ENCODE assay signal across 8 cellular contexts in the genomic region with DNA sequence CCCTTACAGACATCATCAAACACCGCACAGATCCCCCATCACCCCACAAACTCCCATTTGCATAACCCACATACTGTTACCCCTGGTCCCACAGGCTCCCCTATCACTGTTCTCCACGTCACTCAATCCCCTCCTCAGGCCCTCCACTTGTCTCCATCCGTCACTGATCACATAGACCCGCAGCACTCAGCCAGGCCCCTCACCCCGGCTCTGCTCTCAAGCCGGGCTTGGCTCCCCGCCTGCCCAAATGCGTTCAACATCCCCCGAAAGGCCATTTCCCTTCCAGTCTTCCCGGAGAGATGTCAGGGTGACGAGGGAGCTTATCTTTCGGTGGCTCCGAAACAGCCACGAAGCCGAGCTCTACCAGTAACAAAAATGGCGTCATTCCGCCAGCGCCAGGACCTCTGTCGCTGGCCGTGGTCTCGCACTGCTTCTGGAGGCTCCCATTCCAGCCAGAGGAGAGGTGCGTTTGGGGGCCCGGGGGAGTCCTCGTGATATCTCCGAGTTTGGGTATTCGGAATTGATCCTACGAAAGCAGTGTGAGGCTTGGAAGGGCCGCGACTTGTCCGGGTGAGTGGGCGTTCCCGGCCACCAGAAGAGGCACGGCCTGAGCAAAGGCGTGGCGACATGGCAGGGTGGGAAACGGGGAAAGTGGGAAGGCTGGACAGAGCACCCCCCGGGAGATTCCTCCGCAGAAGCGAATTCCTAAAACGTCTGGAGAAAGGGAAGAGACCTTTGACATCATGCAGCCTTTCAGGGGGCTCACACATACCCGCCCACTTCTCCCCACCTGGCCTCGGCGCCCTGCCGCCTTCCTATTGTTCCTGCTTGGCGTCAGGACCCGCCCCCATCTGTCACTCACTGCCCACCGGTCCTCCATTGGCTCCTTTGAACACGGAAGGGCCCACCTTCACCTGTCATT. TPM values are rescaled to one million over a fixed set of nuclear protein-coding genes. Genes with fewer than 3 reads are reported as not detected.
DNase-seq lines count a peak whose midpoint lies in the region; ATAC-seq and TF ChIP-seq lines count a peak whose summit lies in the region.

A gene (minus strand): TSS at position 577 of the 922 bp plus-strand sequence. CDS start 4,754 bp downstream, outside the sequence.

- H3K4me3 Mint-ChIP-seq in activated CD4-positive, alpha-beta T cell treated with anti-CD3 and anti-CD28 coated beads, Interleukin-2, amount 10 ng/mL, durations not matched to agents 24 days and 14 days = peak within 1 kb of the TSS; percentile 82
- H3K4me3 Mint-ChIP-seq in dendritic cell treated with granulocyte-macrophage colony-stimulating factor and Interleukin-4, amounts not matched to agents 40 ng/mL and 50 ng/mL, for 4 days = peak within 1 kb of the TSS; percentile 93

- no peaks in the 10 kb centered on the region for H3K4me1 ChIP-seq in left lung

- H3K36me3 ChIP-seq in left lung = no peaks in the 10 kb centered on the region

- no peaks in the 10 kb centered on the region for H3K9me3 ChIP-seq in left lung

- peak; percentile 81 for DNase-seq in NCI-H2107 treated with DMSO at 0.1 percent for 48 hours (lab: John Stamatoyannopoulos, UW; ENCODE audit: unreplicated experiment)
- DNase-seq in activated CD4-positive, alpha-beta T cell treated with anti-CD3 and anti-CD28 coated beads, Interleukin-2, amount 10 ng/mL, durations not matched to agents 24 days and 14 days = peak; percentile 78
- peak; percentile 80 to 88 for DNase-seq in left lung
- peak; percentile 60 to 67 for DNase-seq in stimulated activated CD4-positive, alpha-beta T cell treated with anti-CD3 and anti-CD28 coated beads, Interleukin-2, amount 100 ng/mL, for 24 hours
- no peak for DNase-seq in SKM-1 (lab: John Stamatoyannopoulos, UW; ENCODE audit: unreplicated experiment)

- H3K27ac ChIP-seq in left lung = peak within 1 kb of the TSS; percentile 71 to 83

- peaks cover 4% of the 10 kb centered on the region for H3K9me3 Mint-ChIP-seq in activated CD4-positive, alpha-beta T cell treated with anti-CD3 and anti-CD28 coated beads, Interleukin-2, amount 10 ng/mL, durations not matched to agents 24 days and 14 days
- no peaks in the 10 kb centered on the region for H3K9me3 Mint-ChIP-seq in dendritic cell treated with granulocyte-macrophage colony-stimulating factor and Interleukin-4, amounts not matched to agents 40 ng/mL and 50 ng/mL, for 4 days

- intact Hi-C loops in activated CD4-positive, alpha-beta T cell treated with anti-CD3 and anti-CD28 coated beads, Interleukin-2, amount 10 ng/mL, durations not matched to agents 24 days and 14 days (cut with micrococcal nuclease) = no loop called here
- intact Hi-C loops in dendritic cell treated with granulocyte-macrophage colony-stimulating factor and Interleukin-4, amounts not matched to agents 40 ng/mL and 50 ng/mL, for 4 days (cut with micrococcal nuclease) = no loop called here
- intact Hi-C loops in left lung (cut with DNase I) = no loop called here

- H3K27ac Mint-ChIP-seq in activated CD4-positive, alpha-beta T cell treated with anti-CD3 and anti-CD28 coated beads, Interleukin-2, amount 10 ng/mL, durations not matched to agents 24 days and 14 days = peak within 1 kb of the TSS; percentile 79
- H3K27ac Mint-ChIP-seq in dendritic cell treated with granulocyte-macrophage colony-stimulating factor and Interleukin-4, amounts not matched to agents 40 ng/mL and 50 ng/mL, for 4 days = peak within 1 kb of the TSS; percentile 94

- H3K4me3 ChIP-seq in left lung = peak within 1 kb of the TSS; percentile 46 to 58

- H3K36me3 Mint-ChIP-seq in activated CD4-positive, alpha-beta T cell treated with anti-CD3 and anti-CD28 coated beads, Interleukin-2, amount 10 ng/mL, durations not matched to agents 24 days and 14 days (ENCODE audit: low read depth) = no peaks in the 10 kb centered on the region
- peaks cover 13% of the 10 kb centered on the region for H3K36me3 Mint-ChIP-seq in dendritic cell treated with granulocyte-macrophage colony-stimulating factor and Interleukin-4, amounts not matched to agents 40 ng/mL and 50 ng/mL, for 4 days (ENCODE audit: low read depth)

- H3K27me3 ChIP-seq in left lung = no peaks in the 10 kb centered on the region

- H3K27me3 Mint-ChIP-seq in activated CD4-positive, alpha-beta T cell treated with anti-CD3 and anti-CD28 coated beads, Interleukin-2, amount 10 ng/mL, durations not matched to agents 24 days and 14 days = no peaks in the 10 kb centered on the region
- no peaks in the 10 kb centered on the region for H3K27me3 Mint-ChIP-seq in dendritic cell treated with granulocyte-macrophage colony-stimulating factor and Interleukin-4, amounts not matched to agents 40 ng/mL and 50 ng/mL, for 4 days

- TF ChIP-seq POLR2A in GM10847 (IDR thresholded peaks at IDR 0.05; ENCODE audit: extremely low read depth, insufficient read length) = peak; percentile 16

- TF ChIP-seq CTCF in left lung (IDR thresholded peaks at IDR 0.05) = no peak

- ATAC-seq in HG02759 (IDR thresholded peaks at IDR 0.05; ENCODE audit: unreplicated experiment) (peak; percentile 88), left lung (peak; percentile 98)

- H3K4me1 Mint-ChIP-seq in activated CD4-positive, alpha-beta T cell treated with anti-CD3 and anti-CD28 coated beads, Interleukin-2, amount 10 ng/mL, durations not matched to agents 24 days and 14 days = peaks cover 10% of the 10 kb centered on the region
- H3K4me1 Mint-ChIP-seq in dendritic cell treated with granulocyte-macrophage colony-stimulating factor and Interleukin-4, amounts not matched to agents 40 ng/mL and 50 ng/mL, for 4 days (ENCODE audit: low read depth) = peaks cover 8% of the 10 kb centered on the region

RNA-seq across cellular contexts. Expression of the gene that starts here (rescaled TPM):
- 0.19 and 0.33 TPM in 2 replicates for total RNA-seq in activated CD4-positive, alpha-beta T cell treated with anti-CD3 and anti-CD28 coated beads, Interleukin-2, amount 10 ng/mL, durations not matched to agents 24 days and 14 days
- total RNA-seq in left lung = 1 to 10 TPM; 3.0 to 4.3 TPM

Comparison
In these comparisons a context has a peak if more than half of its experiments do, and no peak if none do; other contexts are left out.
1. Peak in DNase-seq in activated CD4-positive, alpha-beta T cell treated with anti-CD3 and anti-CD28 coated beads, Interleukin-2, amount 10 ng/mL, durations not matched to agents 24 days and 14 days; RNA of the gene not detected or under 1 TPM.